Comparison of ENCODE assay signal across 19 cellular contexts in the genomic region with DNA sequence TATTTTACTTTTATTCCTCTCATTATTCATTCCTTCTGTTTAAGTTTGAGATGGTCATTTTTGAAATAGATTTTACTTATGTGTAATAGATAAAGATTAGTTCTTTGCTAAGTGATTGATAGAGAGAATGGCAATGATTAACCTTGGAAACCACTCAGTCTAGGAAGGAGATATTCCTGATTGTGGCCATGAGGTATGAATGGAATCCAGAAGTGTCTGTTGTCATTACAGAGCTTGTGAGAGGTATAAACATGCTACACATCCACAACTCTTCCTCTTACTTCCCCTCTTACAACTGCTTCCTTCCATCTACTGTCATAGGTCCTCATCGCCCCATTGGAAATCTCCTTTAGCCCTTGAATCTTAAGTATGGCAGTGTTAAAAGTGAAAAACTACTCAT.
DNase-seq lines count a peak whose midpoint lies in the region; ATAC-seq and TF ChIP-seq lines count a peak whose summit lies in the region.
"Had no signal": no experiment of that assay in that cellular context is flagged by ENCODE, and none has a peak within 500 bp of the region (broad histone marks: within the 10 kb centered on the region; RNA-seq: fewer than 3 reads in every experiment).

No MANE protein-coding gene starts in this region.

- no peaks in the 10 kb centered on the region for H4K20me1 ChIP-seq in IMR-90 (ENCODE audit: insufficient read depth, low read length)

- H4K5ac ChIP-seq in IMR-90 (ENCODE audit: low read depth, low read length): no peak overlapping the region

- H3K4ac ChIP-seq in IMR-90 (ENCODE audit: low read depth, low read length): no peak overlapping the region

- no peaks in the 10 kb centered on the region for H3K9me1 ChIP-seq in IMR-90 (ENCODE audit: insufficient read depth, low read length)

- no peak overlapping the region for H2AK9ac ChIP-seq in IMR-90 (replicated peaks; ENCODE audit: low read depth, low read length, poor library complexity)

- H3K27me3 ChIP-seq in IMR-90 (ENCODE audit: control insufficient read depth, insufficient read depth, low read length) (no peaks in the 10 kb centered on the region), kidney epithelial cell (ENCODE audit: control insufficient read depth, insufficient read depth, low read length) (no peaks in the 10 kb centered on the region)

- no peak overlapping the region for H3K4me3 ChIP-seq in IMR-90 (ENCODE audit: insufficient read depth, low read depth, low read length)
- no peak overlapping the region for H3K4me3 ChIP-seq in kidney epithelial cell (ENCODE audit: low read depth, low read length)
- H3K4me3 ChIP-seq: PC-9 had no signal

- no peak overlapping the region for H3K23ac ChIP-seq in IMR-90 (ENCODE audit: low read depth, low read length)

- no CpG with 5 or more reads among the region's 1 CpG for WGBS in IMR-90 (ENCODE audit: extremely low coverage in 2 of 2, insufficient read length in 1 of 2), 2 experiments

- peak overlapping the region; percentile 49 for H3K27ac Mint-ChIP-seq in chondrocyte (ENCODE audit: unreplicated experiment)
- H3K27ac Mint-ChIP-seq: CD14-positive monocyte had no signal

- no peaks in the 10 kb centered on the region for H3K4me1 ChIP-seq in IMR-90 (ENCODE audit: control insufficient read depth, insufficient read depth, low read length)

- no peak overlapping the region for H2BK20ac ChIP-seq in IMR-90 (ENCODE audit: low read depth, low read length)

- H2BK120ac ChIP-seq in IMR-90 (ENCODE audit: low read depth, low read length): no peak overlapping the region

- no peak overlapping the region for H3K27ac ChIP-seq in IMR-90 (ENCODE audit: insufficient read depth, low read length)
- H3K27ac ChIP-seq: PC-9 had no signal

- no peak overlapping the region for H3K14ac ChIP-seq in IMR-90 (replicated peaks; ENCODE audit: low read depth, low read length)

- H2BK15ac ChIP-seq in IMR-90 (ENCODE audit: low read depth, low read length): no peak overlapping the region

- no peak overlapping the region for H3K9ac ChIP-seq in IMR-90 (ENCODE audit: low read depth, low read length)

- no peak overlapping the region for H2AFZ ChIP-seq in IMR-90 (replicated peaks; ENCODE audit: low read length, poor library complexity)
- H2AFZ ChIP-seq: PC-9 had no signal

- H3K36me3 ChIP-seq in IMR-90 (ENCODE audit: control insufficient read depth, insufficient read depth, low read length) (no peaks in the 10 kb centered on the region), kidney epithelial cell (ENCODE audit: control insufficient read depth, insufficient read depth, low read length) (no peaks in the 10 kb centered on the region)

- TF ChIP-seq RAD21 in IMR-90 (IDR thresholded peaks at IDR 0.05; ENCODE audit: low read length): no peak

- no peak overlapping the region for H3K4me3 Mint-ChIP-seq in chondrocyte (ENCODE audit: unreplicated experiment)
- H3K4me3 Mint-ChIP-seq: CD14-positive monocyte had no signal

- no peak overlapping the region for H2BK5ac ChIP-seq in IMR-90 (ENCODE audit: low read depth, low read length, poor library complexity, severe bottlenecking)

- no TSS peak for BruUV-seq in IMR-90 (replicated peaks; lab: Mats Ljungman, UMichigan)

- intact Hi-C loops in IMR-90 (cut with micrococcal nuclease): no loop called here

- peaks cover 4% of the 10 kb centered on the region for H3K36me3 Mint-ChIP-seq in chondrocyte (ENCODE audit: low read depth)
- H3K36me3 Mint-ChIP-seq: CD14-positive monocyte had no signal

- no peak overlapping the region for H4K8ac ChIP-seq in IMR-90 (ENCODE audit: low read depth in 2 of 2, low read length in 2 of 2)

- no peaks in the 10 kb centered on the region for H3K79me1 ChIP-seq in IMR-90 (ENCODE audit: low read depth in 1 of 2, low read length in 2 of 2)

- CTCF ChIA-PET in IMR-90 (lab: Yijun Ruan, JAX): no interaction called here

- TF ChIP-seq CTCF in IMR-90 (conservative IDR thresholded peaks at IDR 0.05; ENCODE audit: low read depth, low read length) (no peak), chondrocyte (IDR thresholded peaks at IDR 0.05) (no peak), kidney epithelial cell (IDR thresholded peaks at IDR 0.05; ENCODE audit: insufficient read depth, low read length, poor library complexity, severe bottlenecking) (no peak)

- H3K4me1 Mint-ChIP-seq in chondrocyte (ENCODE audit: low read depth): peaks cover 25% of the 10 kb centered on the region
- H3K4me1 Mint-ChIP-seq: CD14-positive monocyte had no signal

- TF ChIP-seq POLR2A in IMR-90 (IDR thresholded peaks at IDR 0.05; ENCODE audit: low read depth, low read length): no peak

- dilution Hi-C loops in IMR-90 (cut with HindIII; ENCODE audit: low sequenced_read_pairs, unreplicated experiment): no loop called here

- no peak overlapping the region for H2AK5ac ChIP-seq in IMR-90 (ENCODE audit: low read depth, low read length)

- no peak overlapping the region for H3K18ac ChIP-seq in IMR-90 (ENCODE audit: low read depth, low read length)

- no peaks in the 10 kb centered on the region for H3K9me3 ChIP-seq in IMR-90 (ENCODE audit: control insufficient read depth, insufficient read depth, low read length)

- H3K9me3 Mint-ChIP-seq in chondrocyte (ENCODE audit: low read depth): peaks cover 12% of the 10 kb centered on the region

- ATAC-seq in IMR-90 (ENCODE audit: low read depth): peak; percentile 44; the same call in 1 of the 2 replicates
- ATAC-seq in GM18867 (IDR thresholded peaks at IDR 0.05; ENCODE audit: unreplicated experiment): no peak
- ATAC-seq in HG02623 (IDR thresholded peaks at IDR 0.05; ENCODE audit: unreplicated experiment): no peak

- no peak overlapping the region for H3K4me2 ChIP-seq in IMR-90 (ENCODE audit: low read depth, low read length)
- H3K4me2 ChIP-seq: PC-9 had no signal

- in situ Hi-C loops in IMR-90 (cut with MboI; ENCODE audit: low sequenced_read_pairs): no loop called here

- no peak overlapping the region for H4K91ac ChIP-seq in IMR-90 (ENCODE audit: insufficient read depth, low read depth, low read length)

- no peak for DNase-seq in IMR-90
- DNase-seq in chondrocyte (ENCODE audit: low spot score): no peak
- peak; percentile 38 for DNase-seq in kidney epithelial cell (ENCODE audit: low read depth)
- DNase-seq in renal cortical epithelial cell (ENCODE audit: low read depth): peak; percentile 73
- DNase-seq in MV-4-11 (lab: John Stamatoyannopoulos, UW): no peak
- DNase-seq in DMS53 treated with DMSO at 0.1 percent for 48 hours (lab: John Stamatoyannopoulos, UW; ENCODE audit: unreplicated experiment): no peak
- DNase-seq: DND-41, GDM1, GOT3, KBM-7, NCI-H1105 treated with DMSO at 0.1 percent for 48 hours, NCI-H1694 treated with DMSO at 0.1 percent for 48 hours, NCI-H2107, NCI-H510A treated with DMSO at 0.1 percent for 48 hours, NCI-H82, PC-9 had no signal

- H3K56ac ChIP-seq in IMR-90 (ENCODE audit: extremely low read depth, insufficient read depth, low read length): no peak overlapping the region

- no peaks in the 10 kb centered on the region for H3K27me3 Mint-ChIP-seq in chondrocyte (ENCODE audit: low read depth)

- POLR2A ChIA-PET in IMR-90 (lab: Charles Lee; ENCODE audit: unreplicated experiment): no interaction called here

TF ChIP-seq in IMR-90, 13 proteins besides CTCF, POLR2A, EP300 and RAD21:
- TF ChIP-seq MAZ (IDR thresholded peaks at IDR 0.05; ENCODE audit: borderline replicate concordance, low read depth, low read length) (no peak), MXI1 (IDR thresholded peaks at IDR 0.05; ENCODE audit: borderline replicate concordance, low read depth, low read length) (no peak), SMC3 (IDR thresholded peaks at IDR 0.05; ENCODE audit: low read depth, low read length) (no peak), RFX5 (IDR thresholded peaks at IDR 0.05; ENCODE audit: low read depth, low read length) (no peak), CEBPB (IDR thresholded peaks at IDR 0.05; ENCODE audit: low read depth, low read length) (no peak), NFE2L2 (IDR thresholded peaks at IDR 0.05; ENCODE audit: low read depth, low read length) (no peak)
- TF ChIP-seq, protein P1, sequence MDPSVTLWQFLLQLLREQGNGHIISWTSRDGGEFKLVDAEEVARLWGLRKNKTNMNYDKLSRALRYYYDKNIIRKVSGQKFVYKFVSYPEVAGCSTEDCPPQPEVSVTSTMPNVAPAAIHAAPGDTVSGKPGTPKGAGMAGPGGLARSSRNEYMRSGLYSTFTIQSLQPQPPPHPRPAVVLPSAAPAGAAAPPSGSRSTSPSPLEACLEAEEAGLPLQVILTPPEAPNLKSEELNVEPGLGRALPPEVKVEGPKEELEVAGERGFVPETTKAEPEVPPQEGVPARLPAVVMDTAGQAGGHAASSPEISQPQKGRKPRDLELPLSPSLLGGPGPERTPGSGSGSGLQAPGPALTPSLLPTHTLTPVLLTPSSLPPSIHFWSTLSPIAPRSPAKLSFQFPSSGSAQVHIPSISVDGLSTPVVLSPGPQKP (IDR thresholded peaks at IDR 0.05; ENCODE audit: borderline replicate concordance, low read depth, low read length): no peak
- TF ChIP-seq, protein P2, sequence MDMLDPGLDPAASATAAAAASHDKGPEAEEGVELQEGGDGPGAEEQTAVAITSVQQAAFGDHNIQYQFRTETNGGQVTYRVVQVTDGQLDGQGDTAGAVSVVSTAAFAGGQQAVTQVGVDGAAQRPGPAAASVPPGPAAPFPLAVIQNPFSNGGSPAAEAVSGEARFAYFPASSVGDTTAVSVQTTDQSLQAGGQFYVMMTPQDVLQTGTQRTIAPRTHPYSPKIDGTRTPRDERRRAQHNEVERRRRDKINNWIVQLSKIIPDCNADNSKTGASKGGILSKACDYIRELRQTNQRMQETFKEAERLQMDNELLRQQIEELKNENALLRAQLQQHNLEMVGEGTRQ (IDR thresholded peaks at IDR 0.05; ENCODE audit: low read depth, low read length): no peak

Comparison
In these comparisons a context has a peak if more than half of its experiments do, and no peak if none do; other contexts are left out.
1. DNase-seq: peak in kidney epithelial cell (single experiment) and renal cortical epithelial cell (single experiment); none in IMR-90 (single experiment), chondrocyte (single experiment), MV-4-11 (single experiment) and DMS53 treated with DMSO at 0.1 percent for 48 hours (single experiment).